22 cellular contexts compared by ENCODE assay signal in genomic region chr15:68360716-68361115, GRCh38.
"Had no signal": no experiment of that assay in that cellular context is flagged by ENCODE, and none has a peak within 500 bp of the region (broad histone marks: within the 10 kb centered on the region; RNA-seq: fewer than 3 reads in every experiment).

No MANE protein-coding gene starts in this region.

- H3K27me3 Mint-ChIP-seq: activated naive CD8-positive, alpha-beta T cell treated with anti-CD3 and anti-CD28 coated beads, Interleukin-2, amount 10 ng/mL, durations not matched to agents 7 days and 5 days; naive thymus-derived CD4-positive, alpha-beta T cell had no signal

- H3K4me3 ChIP-seq: dorsolateral prefrontal cortex, gastroesophageal sphincter, hepatocyte had no signal

- DNase-seq: activated CD4-positive, alpha-beta T cell treated with anti-CD3 and anti-CD28 coated beads for 4 hours; activated CD4-positive, alpha-beta T cell treated with anti-CD3 and anti-CD28 coated beads, Interleukin-2, amount 50 U/mL, for 4 hours; activated effector memory CD4-positive, alpha-beta T cell treated with Interleukin-2 at 50 U/mL for 16 hours; activated naive CD4-positive, alpha-beta T cell treated with anti-CD3 and anti-CD28 coated beads, Interleukin-2, amount 10 ng/mL, durations not matched to agents 7 days and 5 days; activated naive CD8-positive, alpha-beta T cell treated with anti-CD3 and anti-CD28 coated beads, Interleukin-2, amount 10 ng/mL, durations not matched to agents 7 days and 5 days; activated T-cell treated with anti-CD3 and anti-CD28 coated beads for 4 hours; activated T-cell treated with anti-CD3 and anti-CD28 coated beads, Interleukin-2, amount 50 U/mL, for 72 hours; central memory CD4-positive, alpha-beta T cell; dorsolateral prefrontal cortex; effector memory CD4-positive, alpha-beta T cell; islet precursor cell; left ventricle myocardium superior; naive thymus-derived CD4-positive, alpha-beta T cell; occipital lobe; right cardiac atrium; stimulated activated CD4-positive, alpha-beta T cell treated with anti-CD3 and anti-CD28 coated beads, Interleukin-2, amount 100 ng/mL, for 48 hours; stimulated activated naive CD4-positive, alpha-beta T cell treated with Interleukin-2 at 50 U/mL for 16 hours; T-helper 9 cell; trophoblast cell had no signal

- H3K4me3 Mint-ChIP-seq: activated naive CD4-positive, alpha-beta T cell treated with anti-CD3 and anti-CD28 coated beads, Interleukin-2, amount 10 ng/mL, durations not matched to agents 7 days and 5 days; activated naive CD8-positive, alpha-beta T cell treated with anti-CD3 and anti-CD28 coated beads, Interleukin-2, amount 10 ng/mL, durations not matched to agents 7 days and 5 days; activated T-cell treated with anti-CD3 and anti-CD28 coated beads, Interleukin-2, amount 50 U/mL, for 72 hours; naive thymus-derived CD4-positive, alpha-beta T cell; T-helper 1 cell treated with Interleukin-12 subunit alpha and Interleukin-12 subunit beta and Interleukin-4 antibody, amounts not matched to agents 30 μg/mL and 1 μg/mL, for 36 hours had no signal

- H3K27ac Mint-ChIP-seq: activated naive CD4-positive, alpha-beta T cell treated with anti-CD3 and anti-CD28 coated beads, Interleukin-2, amount 10 ng/mL, durations not matched to agents 7 days and 5 days; activated naive CD8-positive, alpha-beta T cell treated with anti-CD3 and anti-CD28 coated beads, Interleukin-2, amount 10 ng/mL, durations not matched to agents 7 days and 5 days; activated T-cell treated with anti-CD3 and anti-CD28 coated beads, Interleukin-2, amount 50 U/mL, for 72 hours; naive thymus-derived CD4-positive, alpha-beta T cell; T-helper 1 cell treated with Interleukin-12 subunit alpha and Interleukin-12 subunit beta and Interleukin-4 antibody, amounts not matched to agents 30 μg/mL and 1 μg/mL, for 36 hours had no signal

- H3K36me3 ChIP-seq: gastroesophageal sphincter had no signal

- H3K27me3 ChIP-seq: gastroesophageal sphincter, hepatocyte had no signal

- H3K27ac ChIP-seq: dorsolateral prefrontal cortex, gastroesophageal sphincter, hepatocyte had no signal
